ENCODE assay signal across 33 cellular contexts in the genomic region with DNA sequence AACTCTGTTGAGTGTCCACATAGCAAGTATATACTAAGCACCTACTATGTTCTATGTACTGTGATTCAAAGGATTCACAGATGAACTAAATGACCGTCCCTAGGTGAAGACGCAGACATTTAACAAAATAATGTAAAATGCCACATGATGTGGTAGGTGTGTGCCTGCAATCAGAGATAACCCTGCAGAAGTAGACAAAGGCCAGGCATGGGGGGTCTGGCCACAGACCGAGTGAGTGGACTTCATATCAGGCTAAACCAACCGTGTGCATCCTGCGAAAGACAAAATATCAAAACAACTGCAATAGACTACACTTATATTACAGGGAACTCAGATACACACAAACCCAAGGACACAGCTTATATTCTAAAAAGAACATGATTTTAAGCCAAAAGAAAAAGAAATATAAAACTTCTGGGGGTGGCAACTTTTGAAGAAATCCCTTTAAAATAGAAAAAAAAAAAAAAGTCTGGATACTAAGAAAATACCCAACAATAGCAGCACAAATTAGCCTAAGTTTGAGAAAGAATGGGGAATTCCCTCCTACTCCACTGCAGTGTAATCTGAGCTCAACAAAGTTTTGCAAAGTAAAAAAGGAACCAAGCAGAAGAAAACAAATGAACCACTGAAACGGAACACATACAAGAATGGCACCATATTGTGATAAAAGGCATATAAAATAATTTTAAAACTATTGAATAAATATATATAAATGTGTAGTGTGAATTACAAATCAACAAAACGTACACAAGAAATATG. TPM values are rescaled to one million over a fixed set of nuclear protein-coding genes. Genes with fewer than 3 reads are reported as not detected.
DNase-seq lines count a peak whose midpoint lies in the region; ATAC-seq, FAIRE-seq and TF ChIP-seq lines count a peak whose summit lies in the region.
"Had no signal": no experiment of that assay in that cellular context is flagged by ENCODE, and none has a peak within 500 bp of the region (broad histone marks: within the 10 kb centered on the region; RNA-seq: fewer than 3 reads in every experiment).

No MANE protein-coding gene starts in this region.

- H3K4me3 ChIP-seq in DOHH2 (ENCODE audit: low read length) (peak overlapping the region; percentile 42), Karpas-422 (ENCODE audit: low read length) (peak overlapping the region; percentile 40), GM12878 (no peak overlapping the region), suprapubic skin (no peak overlapping the region), smooth muscle cell (no peak overlapping the region)
- H3K4me3 ChIP-seq: cardiac muscle cell, colonic mucosa, HAP-1, left lung, prostate gland, right lobe of liver had no signal

- no peaks in the 10 kb centered on the region for H3K27me3 ChIP-seq in DOHH2 (ENCODE audit: control insufficient read depth, low read length)
- H3K27me3 ChIP-seq in Karpas-422 (ENCODE audit: low read length), result no peaks in the 10 kb centered on the region
- H3K27me3 ChIP-seq in GM12878 (replicated peaks in 1 of 2; ENCODE audit: control insufficient read depth in 2 of 2, insufficient read depth in 2 of 2, low read length in 1 of 2), result no peaks in the 10 kb centered on the region
- no peaks in the 10 kb centered on the region for H3K27me3 ChIP-seq in suprapubic skin
- H3K27me3 ChIP-seq in smooth muscle cell (ENCODE audit: low read depth), result no peaks in the 10 kb centered on the region
- H3K27me3 ChIP-seq in foreskin keratinocyte, result no peaks in the 10 kb centered on the region
- H3K27me3 ChIP-seq: cardiac muscle cell, colonic mucosa, left lung, right lobe of liver had no signal

- in situ Hi-C loops in GM12878 (cut with MboI), result no loop called here

- H3K79me2 ChIP-seq in DOHH2 (ENCODE audit: control insufficient read depth, low read length) (peaks cover 19% of the 10 kb centered on the region), Karpas-422 (ENCODE audit: low read length) (peaks cover 63% of the 10 kb centered on the region), GM12878 (ENCODE audit: control insufficient read depth, insufficient read depth, low read length) (no peaks in the 10 kb centered on the region), smooth muscle cell (ENCODE audit: low read depth) (peaks cover 27% of the 10 kb centered on the region)

- H3K36me3 ChIP-seq in DOHH2 (ENCODE audit: control insufficient read depth, low read length) (peaks cover 15% of the 10 kb centered on the region; the same call in 1 of the 2 replicates), Karpas-422 (ENCODE audit: insufficient read depth, low read length) (peaks cover 28% of the 10 kb centered on the region), GM12878 (ENCODE audit: control insufficient read depth in 2 of 2, insufficient read depth in 2 of 2, low read length in 1 of 2) (no peaks in the 10 kb centered on the region; a peak in 1 of 4 replicates), suprapubic skin (peaks cover 31% of the 10 kb centered on the region), smooth muscle cell (ENCODE audit: low read depth) (no peaks in the 10 kb centered on the region)
- H3K36me3 ChIP-seq: colonic mucosa, prostate gland had no signal

- H3K9me3 ChIP-seq in DOHH2 (ENCODE audit: control insufficient read depth, insufficient read depth, low read length) (no peaks in the 10 kb centered on the region), Karpas-422 (ENCODE audit: low read length) (no peaks in the 10 kb centered on the region), GM12878 (replicated peaks; ENCODE audit: control insufficient read depth, insufficient read depth, low read length) (no peaks in the 10 kb centered on the region), suprapubic skin (no peaks in the 10 kb centered on the region), smooth muscle cell (replicated peaks; ENCODE audit: low read depth) (no peaks in the 10 kb centered on the region)
- H3K9me3 ChIP-seq: Caco-2, colonic mucosa, HAP-1, left lung, prostate gland, right lobe of liver had no signal

- no peaks in the 10 kb centered on the region for H3K9me3 Mint-ChIP-seq in nephron
- H3K9me3 Mint-ChIP-seq: activated naive CD8-positive, alpha-beta T cell treated with anti-CD3 and anti-CD28 coated beads, Interleukin-2, amount 10 ng/mL, durations not matched to agents 7 days and 5 days; activated T-cell treated with anti-CD3 and anti-CD28 coated beads, Interleukin-2, amount 50 U/mL, for 4 hours; CD14-positive monocyte; type B pancreatic cell had no signal

- H3F3A ChIP-seq in DOHH2 (ENCODE audit: control insufficient read depth, insufficient read depth) (no peaks in the 10 kb centered on the region), smooth muscle cell (ENCODE audit: low read depth) (peaks cover 5% of the 10 kb centered on the region)

- TF ChIP-seq CTCF in DOHH2 (IDR thresholded peaks at IDR 0.05; ENCODE audit: low read depth, low read length, poor library complexity, severe bottlenecking), result no peak
- no peak for TF ChIP-seq CTCF in GM12878 (IDR thresholded peaks at IDR 0.05 in 2 of 3, conservative IDR thresholded peaks at IDR 0.05 in 1 of 3; ENCODE audit: control insufficient read depth in 2 of 3, extremely low read depth in 1 of 3, insufficient read depth in 1 of 3, low read depth in 3 of 3, low read length in 3 of 3)
- TF ChIP-seq CTCF in nephron (IDR thresholded peaks at IDR 0.05; ENCODE audit: unreplicated experiment in 3 of 3), result no peak
- TF ChIP-seq CTCF in suprapubic skin (IDR thresholded peaks at IDR 0.05), result no peak
- TF ChIP-seq CTCF in smooth muscle cell (IDR thresholded peaks at IDR 0.05; ENCODE audit: borderline replicate concordance, insufficient read depth, poor library complexity, severe bottlenecking), result no peak
- TF ChIP-seq CTCF in foreskin keratinocyte (conservative IDR thresholded peaks at IDR 0.05), result no peak

- peaks cover 25% of the 10 kb centered on the region for H3K4me1 Mint-ChIP-seq in nephron

- H2AFZ ChIP-seq in Karpas-422 (ENCODE audit: low read length), result no peak overlapping the region
- H2AFZ ChIP-seq in GM12878 (ENCODE audit: control insufficient read depth, low read depth, low read length), result no peak overlapping the region
- no peak overlapping the region for H2AFZ ChIP-seq in smooth muscle cell (ENCODE audit: low read depth)

- POLR2A ChIA-PET in GM12878 (lab: Charles Lee), result interaction anchor here (0.6 to 1.8 kb wide), 3 partner anchors 16 to 100 kb away, joined by 3 to 9 read pairs (median 3); a partner anchor contains a TSS

- H3K27ac ChIP-seq in DOHH2 (ENCODE audit: low read depth, low read length) (peak overlapping the region; percentile 34; the same call in 1 of the 2 replicates), Karpas-422 (ENCODE audit: low read length) (peak overlapping the region; percentile 79), GM12878 (ENCODE audit: control insufficient read depth, insufficient read depth) (no peak overlapping the region), suprapubic skin (no peak overlapping the region), smooth muscle cell (ENCODE audit: low read depth) (no peak overlapping the region), foreskin keratinocyte (no peak overlapping the region)
- H3K27ac ChIP-seq: cardiac muscle cell, colonic mucosa, HL-60, left lung, prostate gland, right lobe of liver had no signal

- CTCF ChIA-PET in GM12878 (lab: Yijun Ruan, JAX), result interaction anchor here (0.7 to 4.2 kb wide), 8 partner anchors 10 to 719 kb away, joined by 3 to 13 read pairs (median 4); a partner anchor contains a TSS

- H3K9ac ChIP-seq in Karpas-422 (ENCODE audit: low read length), result peak overlapping the region; percentile 34
- H3K9ac ChIP-seq in GM12878 (ENCODE audit: control insufficient read depth, insufficient read depth, low read length), result no peak overlapping the region
- no peak overlapping the region for H3K9ac ChIP-seq in smooth muscle cell (ENCODE audit: low read depth)

- BruUV-seq in GM12878 (replicated peaks; lab: Mats Ljungman, UMichigan), result no TSS peak

- ATAC-seq in GM12878 (peak; percentile 60), foreskin keratinocyte (no peak), GM18519 (IDR thresholded peaks at IDR 0.05; ENCODE audit: low FRiP score, unreplicated experiment) (no peak)
- ATAC-seq: activated T-cell treated with anti-CD3 and anti-CD28 coated beads, Interleukin-2, amount 50 U/mL, for 4 hours; left lung; right lobe of liver had no signal

- H3K9me2 ChIP-seq in DOHH2 (replicated peaks; ENCODE audit: control insufficient read depth, low read length), result no peaks in the 10 kb centered on the region
- no peaks in the 10 kb centered on the region for H3K9me2 ChIP-seq in Karpas-422 (replicated peaks; ENCODE audit: insufficient read depth, low read length)

- no peak overlapping the region for H3K4me3 Mint-ChIP-seq in nephron
- H3K4me3 Mint-ChIP-seq: activated naive CD8-positive, alpha-beta T cell treated with anti-CD3 and anti-CD28 coated beads, Interleukin-2, amount 10 ng/mL, durations not matched to agents 7 days and 5 days; activated T-cell treated with anti-CD3 and anti-CD28 coated beads, Interleukin-2, amount 50 U/mL, for 4 hours; CD14-positive monocyte; type B pancreatic cell had no signal

- H4K20me1 ChIP-seq in DOHH2 (ENCODE audit: control insufficient read depth, insufficient read depth, low read depth, low read length) (no peaks in the 10 kb centered on the region), Karpas-422 (ENCODE audit: insufficient read depth, low read depth, low read length) (no peaks in the 10 kb centered on the region), GM12878 (ENCODE audit: control insufficient read depth, insufficient read depth) (no peaks in the 10 kb centered on the region), smooth muscle cell (ENCODE audit: low read depth) (peaks cover 38% of the 10 kb centered on the region)

- TF ChIP-seq POLR2A in GM12878 (IDR thresholded peaks at IDR 0.05; ENCODE audit: low read depth, low read length) (no peak), suprapubic skin (IDR thresholded peaks at IDR 0.05) (no peak)

- H3K4me2 ChIP-seq in DOHH2 (ENCODE audit: low read length) (peak overlapping the region; percentile 46), Karpas-422 (ENCODE audit: low read depth, low read length, poor library complexity, severe bottlenecking) (peak overlapping the region; percentile 67), GM12878 (ENCODE audit: control insufficient read depth, insufficient read depth) (peak overlapping the region; percentile 30; the same call in 1 of the 2 replicates), smooth muscle cell (no peak overlapping the region)

- TF ChIP-seq EP300 in GM12878 (IDR thresholded peaks at IDR 0.05; ENCODE audit: borderline replicate concordance in 1 of 2, control insufficient read depth in 1 of 2, low read depth in 2 of 2, low read length in 2 of 2) (no peak), suprapubic skin (IDR thresholded peaks at IDR 0.05) (no peak)

- no peak for TF ChIP-seq RAD21 in GM12878 (IDR thresholded peaks at IDR 0.05; ENCODE audit: insufficient read depth, low read depth, low read length)

- WGBS in GM12878 (ENCODE audit: insufficient coverage, insufficient replicate concordance, low lambda C conversion rate, missing lambda C conversion rate), result 72% methylated on average over 7 of the region's 7 CpGs
- WGBS in suprapubic skin, result 91% methylated on average over 7 of the region's 7 CpGs
- WGBS in smooth muscle cell (ENCODE audit: low lambda C conversion rate), result 97% methylated on average over 7 of the region's 7 CpGs

- peak; percentile 68 for DNase-seq in Karpas-422
- no peak for DNase-seq in GM12878 (ENCODE audit: low read depth, low spot score)
- DNase-seq in suprapubic skin (ENCODE audit: low spot score in 2 of 2), result no peak
- DNase-seq in smooth muscle cell (lab: John Stamatoyannopoulos, UW; ENCODE audit: unreplicated experiment), result no peak
- DNase-seq in foreskin keratinocyte, result no peak
- DNase-seq: 8988T; activated gamma-delta T cell; activated naive CD8-positive, alpha-beta T cell treated with anti-CD3 and anti-CD28 coated beads, Interleukin-2, amount 10 ng/mL, durations not matched to agents 7 days and 5 days; activated T-cell treated with anti-CD3 and anti-CD28 coated beads, Interleukin-2, amount 50 U/mL, for 4 hours; Caco-2; colonic mucosa; DMS79; effector CD4-positive, alpha-beta T cell; GDM1; islet precursor cell; left lung; mesendoderm; occipital lobe; right lobe of liver; stimulated activated CD4-positive, alpha-beta T cell treated with anti-CD3 and anti-CD28 coated beads, Interleukin-12 subunit alpha, Interleukin-12 subunit beta, amount 100 ng/mL, for 4 hours; stimulated activated CD4-positive, alpha-beta T cell treated with anti-CD3 and anti-CD28 coated beads, Interleukin-4, amount 100 ng/mL, for 1 hour had no signal

- FAIRE-seq in GM12878 (lab: Jason Lieb, UNC), result no peak
- FAIRE-seq: astrocyte had no signal

- H3K4me1 ChIP-seq in DOHH2 (ENCODE audit: control insufficient read depth, low read length), result peaks cover 15% of the 10 kb centered on the region
- peaks cover 22% of the 10 kb centered on the region for H3K4me1 ChIP-seq in Karpas-422 (ENCODE audit: low read length)
- H3K4me1 ChIP-seq in GM12878 (ENCODE audit: control insufficient read depth, insufficient read depth, low read length), result peaks cover 2% of the 10 kb centered on the region; the same call in 1 of the 2 replicates
- H3K4me1 ChIP-seq in suprapubic skin, result no peaks in the 10 kb centered on the region
- H3K4me1 ChIP-seq in smooth muscle cell (ENCODE audit: low read depth), result peaks cover 18% of the 10 kb centered on the region
- peaks cover 3% of the 10 kb centered on the region for H3K4me1 ChIP-seq in foreskin keratinocyte
- H3K4me1 ChIP-seq: Caco-2, colonic mucosa, left lung, prostate gland, right lobe of liver had no signal

- peak overlapping the region; percentile 16 to 54 (median 49) for H3K27ac Mint-ChIP-seq in nephron
- H3K27ac Mint-ChIP-seq: activated naive CD8-positive, alpha-beta T cell treated with anti-CD3 and anti-CD28 coated beads, Interleukin-2, amount 10 ng/mL, durations not matched to agents 7 days and 5 days; type B pancreatic cell had no signal

- SMC1A ChIA-PET in GM12878 (lab: Charles Lee; ENCODE audit: uncharacterized antibody, unreplicated experiment), result interaction anchor here (0.9 to 1.4 kb wide), 6 partner anchors 9 to 46 kb away, joined by 3 read pairs; a partner anchor contains a TSS

- H3K36me3 Mint-ChIP-seq in nephron (ENCODE audit: low read depth), result peaks cover 32% of the 10 kb centered on the region

- intact Hi-C loops in GM12878 (cut with micrococcal nuclease; ENCODE audit: unreplicated experiment), result no loop called here

- RAD21 ChIA-PET in GM12878 (lab: Charles Lee; ENCODE audit: unreplicated experiment), result interaction anchor here (1.8 kb wide), 1 partner anchor 16 kb away, joined by 5 read pairs; a partner anchor contains a TSS

- no peaks in the 10 kb centered on the region for H3K27me3 Mint-ChIP-seq in nephron (ENCODE audit: low read depth)
- H3K27me3 Mint-ChIP-seq: activated naive CD8-positive, alpha-beta T cell treated with anti-CD3 and anti-CD28 coated beads, Interleukin-2, amount 10 ng/mL, durations not matched to agents 7 days and 5 days; type B pancreatic cell had no signal

RNA-seq across cellular contexts. Expression of a gene that starts 12.3 kb away (rescaled TPM):
- 26.0 and 55.2 TPM in 2 replicates for total RNA-seq in Karpas-422 (2014; rRNA removed; shearing (Covaris generic); ENCODE audit: low replicate concordance)
- 15.6 and 18.8 TPM in 2 replicates for total RNA-seq in GM12878 (2013; cell fraction: nucleolus; rRNA removed)
- 5.5 and 7.8 TPM in 2 replicates for total RNA-seq in GM12878 (2014; rRNA removed)
- 5.5 and 5.6 TPM in 2 replicates for total RNA-seq in GM12878 (2014; rRNA removed; fragmentation: Illumina TruSeq; extraction: Trizol)
- total RNA-seq in GM12878 (2021), result 5.5 and 6.8 TPM in 2 replicates
- 4.1 TPM for polyA plus RNA-seq in GM12878 (2011; ENCODE audit: low read depth)
- 13.4 and 17.4 TPM in 2 replicates for polyA plus RNA-seq in GM12878 (2011; rRNA removed)
- polyA plus RNA-seq in GM12878 (2011; cell fraction: cytosol; rRNA removed), result 5.6 and 8.1 TPM in 2 replicates
- 13.9 and 17.2 TPM in 2 replicates for polyA plus RNA-seq in GM12878 (2011; cell fraction: nucleus; rRNA removed)
- 6.3 and 7.9 TPM in 2 replicates for polyA plus RNA-seq in GM12878 (2012)
- polyA plus RNA-seq in GM12878 (2014; fragmentation: Illumina TruSeq; extraction: Trizol), result 7.0 and 10.6 TPM in 2 replicates
- 1 to 10 TPM; 2.0 to 3.6 TPM for polyA plus RNA-seq in GM12878 (2014; fragmentation: Nextera tagmentation; extraction: Ambion mirVana)
- 5.6 and 7.5 TPM in 2 replicates for polyA plus RNA-seq in GM12878 (2014; rRNA removed)
- polyA plus RNA-seq in GM12878 (2016; fragmentation: Nextera tagmentation; extraction: Ambion mirVana), result 1 to 10 TPM; 4.4 to 5.7 TPM
- polyA minus RNA-seq in GM12878 (2011; rRNA and poly(A)+ RNA removed), result 8.8 and 12.1 TPM in 2 replicates
- polyA minus RNA-seq in GM12878 (2011; cell fraction: cytosol; rRNA and poly(A)+ RNA removed), result 2.8 and 3.0 TPM in 2 replicates
- 3.4 and 5.8 TPM in 2 replicates for polyA minus RNA-seq in GM12878 (2011; cell fraction: nucleus; rRNA and poly(A)+ RNA removed)
- 10 to 100 TPM in 3 of 4 donors, 1 to 10 TPM in 1; 8.3 to 22.8 (median 12.4) TPM for total RNA-seq in suprapubic skin
- 27.3 and 32.6 TPM in 2 replicates for total RNA-seq in smooth muscle cell
- 15.4 and 20.4 TPM in 2 replicates for polyA plus RNA-seq in smooth muscle cell
- total RNA-seq in foreskin keratinocyte, result 13.6 and 15.7 TPM in 2 replicates
- polyA plus RNA-seq in foreskin keratinocyte, result 7.8 and 8.1 TPM in 2 replicates

RNA-seq across cellular contexts. Expression of a gene that starts 12.4 kb away (rescaled TPM):
- not detected in 2 replicates for total RNA-seq in Karpas-422 (2014; rRNA removed; shearing (Covaris generic); ENCODE audit: low replicate concordance)
- total RNA-seq in GM12878 (2013; cell fraction: nucleolus; rRNA removed), result not detected in 2 replicates
- total RNA-seq in GM12878 (2014; rRNA removed) (not detected in 2 replicates), GM12878 (2014; rRNA removed; fragmentation: Illumina TruSeq; extraction: Trizol) (not detected in 2 replicates), GM12878 (2021) (not detected in 2 replicates), suprapubic skin (under 1 TPM in 2 of 4 donors, not detected in 2; 0.72 to 0.89 TPM), smooth muscle cell (0.09 TPM in 1 of 2 replicates, not detected in the other), foreskin keratinocyte (not detected in 2 replicates)
- not detected for polyA plus RNA-seq in GM12878 (2011; ENCODE audit: low read depth)
- polyA plus RNA-seq in GM12878 (2011; rRNA removed) (not detected in 2 replicates), GM12878 (2014; fragmentation: Illumina TruSeq; extraction: Trizol) (0.04 TPM in 1 of 2 replicates, not detected in the other), GM12878 (2014; fragmentation: Nextera tagmentation; extraction: Ambion mirVana) (under 1 TPM; 0.02 to 0.11 TPM), GM12878 (2014; rRNA removed) (not detected in 2 replicates), GM12878 (2016; fragmentation: Nextera tagmentation; extraction: Ambion mirVana) (under 1 TPM in 1 of 2 experiments, not detected in 1; 0.76 TPM), smooth muscle cell (0.06 TPM in 1 of 2 replicates, not detected in the other), foreskin keratinocyte (not detected in 2 replicates)
- polyA plus RNA-seq in GM12878 (2011; cell fraction: cytosol; rRNA removed), result not detected in 2 replicates
- polyA plus RNA-seq in GM12878 (2011; cell fraction: nucleus; rRNA removed), result not detected in 2 replicates
- polyA plus RNA-seq in GM12878 (2012), result 0.30 and 1.2 TPM in 2 replicates
- not detected in 2 replicates for polyA minus RNA-seq in GM12878 (2011; rRNA and poly(A)+ RNA removed)
- polyA minus RNA-seq in GM12878 (2011; cell fraction: cytosol; rRNA and poly(A)+ RNA removed), result not detected in 2 replicates
- not detected in 2 replicates for polyA minus RNA-seq in GM12878 (2011; cell fraction: nucleus; rRNA and poly(A)+ RNA removed)
- total RNA-seq: activated naive CD8-positive, alpha-beta T cell treated with anti-CD3 and anti-CD28 coated beads, Interleukin-2, amount 10 ng/mL, durations not matched to agents 7 days and 5 days; activated T-cell treated with anti-CD3 and anti-CD28 coated beads, Interleukin-2, amount 50 U/mL, for 4 hours; myocyte; T-helper 1 cell treated with Interleukin-12 subunit alpha and Interleukin-12 subunit beta and Interleukin-4 antibody, amounts not matched to agents 30 ng/mL and 1 ng/mL, for 36 hours had no signal

RNA-seq across cellular contexts. Expression of a gene that starts 16.0 kb away (rescaled TPM):
- total RNA-seq in Karpas-422 (2014; rRNA removed; shearing (Covaris generic); ENCODE audit: low replicate concordance), result 80.9 and 94.7 TPM in 2 replicates
- 193 and 215 TPM in 2 replicates for total RNA-seq in GM12878 (2013; cell fraction: nucleolus; rRNA removed)
- 37.5 and 39.5 TPM in 2 replicates for total RNA-seq in GM12878 (2014; rRNA removed)
- 21.9 and 23.7 TPM in 2 replicates for total RNA-seq in GM12878 (2014; rRNA removed; fragmentation: Illumina TruSeq; extraction: Trizol)
- 28.1 and 37.5 TPM in 2 replicates for total RNA-seq in GM12878 (2021)
- polyA plus RNA-seq in GM12878 (2011; ENCODE audit: low read depth), result 16.7 TPM
- polyA plus RNA-seq in GM12878 (2011; rRNA removed), result 39.5 and 43.9 TPM in 2 replicates
- 31.3 and 41.1 TPM in 2 replicates for polyA plus RNA-seq in GM12878 (2011; cell fraction: cytosol; rRNA removed)
- polyA plus RNA-seq in GM12878 (2011; cell fraction: nucleus; rRNA removed), result 117 and 119 TPM in 2 replicates
- polyA plus RNA-seq in GM12878 (2012), result 27.7 and 30.7 TPM in 2 replicates
- 24.9 and 28.7 TPM in 2 replicates for polyA plus RNA-seq in GM12878 (2014; fragmentation: Illumina TruSeq; extraction: Trizol)
- polyA plus RNA-seq in GM12878 (2014; fragmentation: Nextera tagmentation; extraction: Ambion mirVana), result 1 to 10 TPM; 1.3 to 3.3 TPM
- polyA plus RNA-seq in GM12878 (2014; rRNA removed), result 33.8 and 34.6 TPM in 2 replicates
- polyA plus RNA-seq in GM12878 (2016; fragmentation: Nextera tagmentation; extraction: Ambion mirVana), result 10 to 100 TPM; 35.9 to 37.4 TPM
- 63.2 and 68.7 TPM in 2 replicates for polyA minus RNA-seq in GM12878 (2011; rRNA and poly(A)+ RNA removed)
- polyA minus RNA-seq in GM12878 (2011; cell fraction: cytosol; rRNA and poly(A)+ RNA removed), result 17.4 and 20.7 TPM in 2 replicates
- polyA minus RNA-seq in GM12878 (2011; cell fraction: nucleus; rRNA and poly(A)+ RNA removed), result 88.0 and 117 TPM in 2 replicates
- 100 to 1,000 TPM in 1 of 4 donors, 10 to 100 TPM in 3; 70.0 to 116 (median 86.5) TPM for total RNA-seq in suprapubic skin
- total RNA-seq in smooth muscle cell, result 51.9 and 52.2 TPM in 2 replicates
- polyA plus RNA-seq in smooth muscle cell, result 60.6 and 68.9 TPM in 2 replicates
- 54.8 and 56.4 TPM in 2 replicates for total RNA-seq in foreskin keratinocyte
- 32.1 and 36.1 TPM in 2 replicates for polyA plus RNA-seq in foreskin keratinocyte

RNA-seq across cellular contexts. Expression of a gene that starts 54.2 kb away (rescaled TPM):
- 27.8 and 54.5 TPM in 2 replicates for total RNA-seq in Karpas-422 (2014; rRNA removed; shearing (Covaris generic); ENCODE audit: low replicate concordance)
- total RNA-seq in GM12878 (2013; cell fraction: nucleolus; rRNA removed), result 90.0 and 102 TPM in 2 replicates
- total RNA-seq in GM12878 (2014; rRNA removed) (16.5 and 19.7 TPM in 2 replicates), GM12878 (2014; rRNA removed; fragmentation: Illumina TruSeq; extraction: Trizol) (7.2 and 8.9 TPM in 2 replicates), GM12878 (2021) (32.6 and 33.0 TPM in 2 replicates), suprapubic skin (10 to 100 TPM; 46.7 to 75.5 (median 55.2) TPM), smooth muscle cell (13.3 and 17.1 TPM in 2 replicates), foreskin keratinocyte (19.7 and 20.7 TPM in 2 replicates)
- polyA plus RNA-seq in GM12878 (2011; ENCODE audit: low read depth), result 13.6 TPM
- polyA plus RNA-seq in GM12878 (2011; rRNA removed) (5.5 and 8.0 TPM in 2 replicates), GM12878 (2014; fragmentation: Illumina TruSeq; extraction: Trizol) (3.8 and 11.2 TPM in 2 replicates), GM12878 (2014; fragmentation: Nextera tagmentation; extraction: Ambion mirVana) (1 to 10 TPM in 1 of 2 experiments, under 1 TPM in 1; 0.98 to 2.0 TPM), GM12878 (2014; rRNA removed) (35.1 and 40.1 TPM in 2 replicates), GM12878 (2016; fragmentation: Nextera tagmentation; extraction: Ambion mirVana) (10 to 100 TPM; 21.7 to 24.9 TPM), smooth muscle cell (35.5 and 37.3 TPM in 2 replicates), foreskin keratinocyte (13.0 and 14.2 TPM in 2 replicates)
- 11.9 and 17.1 TPM in 2 replicates for polyA plus RNA-seq in GM12878 (2011; cell fraction: cytosol; rRNA removed)
- 220 and 244 TPM in 2 replicates for polyA plus RNA-seq in GM12878 (2011; cell fraction: nucleus; rRNA removed)
- polyA plus RNA-seq in GM12878 (2012), result 29.0 and 39.8 TPM in 2 replicates
- polyA minus RNA-seq in GM12878 (2011; rRNA and poly(A)+ RNA removed), result 13.8 and 24.8 TPM in 2 replicates
- polyA minus RNA-seq in GM12878 (2011; cell fraction: cytosol; rRNA and poly(A)+ RNA removed), result 7.2 and 10.9 TPM in 2 replicates
- 43.4 and 72.1 TPM in 2 replicates for polyA minus RNA-seq in GM12878 (2011; cell fraction: nucleus; rRNA and poly(A)+ RNA removed)

RNA-seq across cellular contexts. Expression of a gene that starts 58.3 kb away (rescaled TPM):
- not detected in 2 replicates for total RNA-seq in Karpas-422 (2014; rRNA removed; shearing (Covaris generic); ENCODE audit: low replicate concordance)
- not detected in 2 replicates for total RNA-seq in GM12878 (2013; cell fraction: nucleolus; rRNA removed)
- total RNA-seq in GM12878 (2014; rRNA removed), result 0.16 TPM in 1 of 2 replicates, not detected in the other
- not detected in 2 replicates for total RNA-seq in GM12878 (2014; rRNA removed; fragmentation: Illumina TruSeq; extraction: Trizol)
- total RNA-seq in GM12878 (2021), result 0.44 TPM in 1 of 2 replicates, not detected in the other
- not detected for polyA plus RNA-seq in GM12878 (2011; ENCODE audit: low read depth)
- not detected in 2 replicates for polyA plus RNA-seq in GM12878 (2011; rRNA removed)
- not detected in 2 replicates for polyA plus RNA-seq in GM12878 (2011; cell fraction: cytosol; rRNA removed)
- polyA plus RNA-seq in GM12878 (2011; cell fraction: nucleus; rRNA removed), result not detected in 2 replicates
- polyA plus RNA-seq in GM12878 (2012), result 0.26 and 0.29 TPM in 2 replicates
- polyA plus RNA-seq in GM12878 (2014; fragmentation: Illumina TruSeq; extraction: Trizol), result not detected in 2 replicates
- not detected for polyA plus RNA-seq in GM12878 (2014; fragmentation: Nextera tagmentation; extraction: Ambion mirVana)
- 0.44 and 0.68 TPM in 2 replicates for polyA plus RNA-seq in GM12878 (2014; rRNA removed)
- polyA plus RNA-seq in GM12878 (2016; fragmentation: Nextera tagmentation; extraction: Ambion mirVana), result under 1 TPM in 1 of 2 experiments, not detected in 1; 0.51 TPM
- polyA minus RNA-seq in GM12878 (2011; rRNA and poly(A)+ RNA removed), result not detected in 2 replicates
- polyA minus RNA-seq in GM12878 (2011; cell fraction: cytosol; rRNA and poly(A)+ RNA removed), result not detected in 2 replicates
- polyA minus RNA-seq in GM12878 (2011; cell fraction: nucleus; rRNA and poly(A)+ RNA removed), result not detected in 2 replicates
- total RNA-seq in suprapubic skin, result 1 to 10 TPM in 3 of 4 donors, not detected in 1; 1.9 to 2.6 (median 2.4) TPM
- not detected in 2 replicates for total RNA-seq in smooth muscle cell
- 0.48 TPM in 1 of 2 replicates, not detected in the other for polyA plus RNA-seq in smooth muscle cell
- not detected in 2 replicates for total RNA-seq in foreskin keratinocyte
- polyA plus RNA-seq in foreskin keratinocyte, result not detected in 2 replicates
- total RNA-seq: activated naive CD8-positive, alpha-beta T cell treated with anti-CD3 and anti-CD28 coated beads, Interleukin-2, amount 10 ng/mL, durations not matched to agents 7 days and 5 days; astrocyte; Caco-2; cardiac muscle cell; colonic mucosa; myocyte; occipital lobe; T-helper 1 cell treated with Interleukin-12 subunit alpha and Interleukin-12 subunit beta and Interleukin-4 antibody, amounts not matched to agents 30 ng/mL and 1 ng/mL, for 36 hours had no signal
- polyA plus RNA-seq: cardiac muscle cell, CD14-positive monocyte had no signal

Comparison
In these comparisons a context has a peak if more than half of its experiments do, and no peak if none do; other contexts are left out.
1. H3K27ac ChIP-seq: peak in DOHH2 (single experiment) and Karpas-422 (single experiment); none in GM12878 (single experiment), suprapubic skin (single experiment), smooth muscle cell (single experiment) and foreskin keratinocyte (single experiment).
2. H3K4me3 ChIP-seq: peak in DOHH2 (single experiment) and Karpas-422 (single experiment); none in GM12878 (single experiment), suprapubic skin (single experiment) and smooth muscle cell (single experiment).